8 cellular contexts compared by ENCODE assay signal in the genomic region with DNA sequence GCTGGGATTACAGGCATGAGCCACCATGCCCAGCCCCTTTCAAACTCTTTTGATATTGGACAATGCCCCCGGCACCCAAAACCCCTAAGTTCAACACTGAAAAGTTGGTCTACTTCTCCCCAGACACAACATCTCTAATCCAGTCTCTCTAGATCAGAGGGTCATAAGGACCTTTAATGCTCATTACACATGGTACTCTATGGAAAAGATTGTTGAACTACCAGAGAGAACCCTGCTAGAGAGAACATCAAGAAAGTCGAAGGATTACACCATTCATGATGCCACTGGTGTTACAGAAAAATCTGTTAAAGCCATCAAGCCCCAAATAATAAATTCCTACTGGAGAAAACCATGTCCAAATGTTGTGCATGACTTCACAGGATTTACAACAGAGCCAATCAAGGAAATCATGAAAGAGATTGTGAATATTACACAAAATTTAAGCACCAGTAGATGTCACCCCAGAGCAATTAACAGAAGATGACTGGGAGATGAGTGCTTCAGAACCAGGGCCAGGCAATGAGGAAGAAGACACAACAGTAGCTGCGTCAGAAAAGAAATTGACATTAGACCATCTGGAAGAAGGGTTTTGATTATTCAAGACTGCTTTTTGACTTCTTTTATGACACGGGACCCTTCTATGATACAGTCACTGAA.
A peak's percentile ranks its signal among the peaks of the same experiment; 100 is the strongest.
DNase-seq lines count a peak whose midpoint lies in the region; ATAC-seq and TF ChIP-seq lines count a peak whose summit lies in the region.

No MANE protein-coding gene starts in this region.

- no peak overlapping the region for H3K4me3 ChIP-seq in iPS DF 6.9 (ENCODE audit: low read length)

- H3K27ac Mint-ChIP-seq in stimulated activated memory B cell treated with anti-CD40 and anti-IgM and Interleukin-4, amounts not matched to agents 10 μg/mL and 1 μg/mL and 100 μg/mL, for 72 hours = peak overlapping the region; percentile 76

- H3K9me3 Mint-ChIP-seq in stimulated activated memory B cell treated with anti-CD40 and anti-IgM and Interleukin-4, amounts not matched to agents 10 μg/mL and 1 μg/mL and 100 μg/mL, for 72 hours = peaks cover 3% of the 10 kb centered on the region

- H3K36me3 Mint-ChIP-seq in stimulated activated memory B cell treated with anti-CD40 and anti-IgM and Interleukin-4, amounts not matched to agents 10 μg/mL and 1 μg/mL and 100 μg/mL, for 72 hours = no peaks in the 10 kb centered on the region

- peak; percentile 68 for ATAC-seq in HG03139 (IDR thresholded peaks at IDR 0.05; ENCODE audit: unreplicated experiment)
- ATAC-seq in stimulated activated memory B cell treated with anti-CD40 and anti-IgM and Interleukin-4, amounts not matched to agents 10 μg/mL and 1 μg/mL and 100 μg/mL, for 72 hours = peak; percentile 89
- no peak for ATAC-seq in HG03571 (IDR thresholded peaks at IDR 0.05; ENCODE audit: unreplicated experiment)

- H3K4me1 ChIP-seq in iPS DF 6.9 (ENCODE audit: control insufficient read depth, insufficient read depth, low read length) = no peaks in the 10 kb centered on the region

- DNase-seq in Ammon's horn (ENCODE audit: low spot score) = peak; percentile 88
- peak; percentile 33 for DNase-seq in NCI-H82 treated with DMSO at 0.1 percent for 48 hours (lab: John Stamatoyannopoulos, UW; ENCODE audit: unreplicated experiment)
- DNase-seq in astrocyte of the hippocampus (ENCODE audit: low read depth, low spot score) = peak; percentile 68
- peak; percentile 9 for DNase-seq in iPS DF 6.9 (ENCODE audit: low read depth, low spot score)

- no peaks in the 10 kb centered on the region for H3K9me3 ChIP-seq in iPS DF 6.9 (ENCODE audit: control insufficient read depth, insufficient read depth, low read length)

- 0 out of 2 replicates have a peak, but pooled peaks have one; percentile 14 for TF ChIP-seq CTCF in GM12874 (IDR thresholded peaks at IDR 0.05; ENCODE audit: insufficient read depth, low read depth, low read length)

- no peaks in the 10 kb centered on the region for H3K27me3 ChIP-seq in iPS DF 6.9 (ENCODE audit: control insufficient read depth, insufficient read depth, low read length)

- peaks cover 10% of the 10 kb centered on the region for H3K4me1 Mint-ChIP-seq in stimulated activated memory B cell treated with anti-CD40 and anti-IgM and Interleukin-4, amounts not matched to agents 10 μg/mL and 1 μg/mL and 100 μg/mL, for 72 hours

- H3K27ac ChIP-seq in iPS DF 6.9 (ENCODE audit: low read length) = no peak overlapping the region

- no peaks in the 10 kb centered on the region for H3K27me3 Mint-ChIP-seq in stimulated activated memory B cell treated with anti-CD40 and anti-IgM and Interleukin-4, amounts not matched to agents 10 μg/mL and 1 μg/mL and 100 μg/mL, for 72 hours

- no CpG with 5 or more reads among the region's 4 CpGs for WGBS in iPS DF 6.9 (ENCODE audit: insufficient coverage, insufficient read length)

- H3K36me3 ChIP-seq in iPS DF 6.9 (ENCODE audit: control insufficient read depth, insufficient read depth, low read length) = no peaks in the 10 kb centered on the region

- H3K4me3 Mint-ChIP-seq in stimulated activated memory B cell treated with anti-CD40 and anti-IgM and Interleukin-4, amounts not matched to agents 10 μg/mL and 1 μg/mL and 100 μg/mL, for 72 hours = no peak overlapping the region

Comparison
In these comparisons a context has a peak if more than half of its experiments do, and no peak if none do; other contexts are left out.
1. DNase-seq: peak in every context shown above with its lines; median percentile 88 in Ammon's horn; 68 in astrocyte of the hippocampus; 33 in NCI-H82 treated with DMSO at 0.1 percent for 48 hours; 9 in iPS DF 6.9.